Comparison of ENCODE assay signal across 8 cellular contexts in genomic region chr12:104478396-104479140, GRCh38. TPM values are rescaled to one million over a fixed set of nuclear protein-coding genes. Genes with fewer than 3 reads are reported as not detected.
DNase-seq lines count a peak whose midpoint lies in the region; ATAC-seq and TF ChIP-seq lines count a peak whose summit lies in the region.

No MANE protein-coding gene starts in this region.

- H3K4me1 ChIP-seq in rectal smooth muscle tissue (ENCODE audit: control insufficient read depth, insufficient read depth, low read length): no peaks in the 10 kb centered on the region

- H3K27me3 Mint-ChIP-seq in activated naive CD4-positive, alpha-beta T cell treated with anti-CD3 and anti-CD28 coated beads, Interleukin-2, amount 50 U/mL, for 24 hours: no peaks in the 10 kb centered on the region

- H3K4me3 Mint-ChIP-seq in activated naive CD4-positive, alpha-beta T cell treated with anti-CD3 and anti-CD28 coated beads, Interleukin-2, amount 50 U/mL, for 24 hours: peak overlapping the region; percentile 88

- peak overlapping the region; percentile 32 for H3K4me3 ChIP-seq in rectal smooth muscle tissue (ENCODE audit: low read length)

- peak; percentile 90 for ATAC-seq in GM21529 (IDR thresholded peaks at IDR 0.05; ENCODE audit: unreplicated experiment)

- H3K36me3 ChIP-seq in rectal smooth muscle tissue (ENCODE audit: control insufficient read depth, insufficient read depth, low read length): no peaks in the 10 kb centered on the region

- peak; percentile 53 for DNase-seq in KG1 (lab: John Stamatoyannopoulos, UW)
- DNase-seq in SHP77 (lab: John Stamatoyannopoulos, UW): no peak
- no peak for DNase-seq in NCI-H1694 (lab: John Stamatoyannopoulos, UW)
- DNase-seq in SK-N-DZ (ENCODE audit: low spot score): no peak

- peaks cover 90% of the 10 kb centered on the region for H3K4me1 Mint-ChIP-seq in activated naive CD4-positive, alpha-beta T cell treated with anti-CD3 and anti-CD28 coated beads, Interleukin-2, amount 50 U/mL, for 24 hours

- no peaks in the 10 kb centered on the region for H3K9me3 Mint-ChIP-seq in activated naive CD4-positive, alpha-beta T cell treated with anti-CD3 and anti-CD28 coated beads, Interleukin-2, amount 50 U/mL, for 24 hours

- H3K27me3 ChIP-seq in rectal smooth muscle tissue (ENCODE audit: control insufficient read depth, insufficient read depth, low read length): no peaks in the 10 kb centered on the region

- H3K27ac Mint-ChIP-seq in activated naive CD4-positive, alpha-beta T cell treated with anti-CD3 and anti-CD28 coated beads, Interleukin-2, amount 50 U/mL, for 24 hours: peak overlapping the region; percentile 98

- H3K36me3 Mint-ChIP-seq in activated naive CD4-positive, alpha-beta T cell treated with anti-CD3 and anti-CD28 coated beads, Interleukin-2, amount 50 U/mL, for 24 hours: peaks cover 8% of the 10 kb centered on the region

- peak; percentile 27 for TF ChIP-seq POLR2A in GM15510 (IDR thresholded peaks at IDR 0.05; ENCODE audit: borderline replicate concordance, extremely low read depth, insufficient read length)

- H3K9ac ChIP-seq in rectal smooth muscle tissue (ENCODE audit: low read length): no peak overlapping the region

- H3K27ac ChIP-seq in rectal smooth muscle tissue (ENCODE audit: low read depth, low read length): peak overlapping the region; percentile 14

RNA-seq across cellular contexts. Expression of gene CHST11, which starts 21.8 kb away (rescaled TPM):
- polyA plus RNA-seq in SK-N-DZ (2014; cell fraction: cytosol; rRNA removed): 6.9 and 7.2 TPM in 2 replicates
- polyA plus RNA-seq in SK-N-DZ (2014; cell fraction: nucleus; rRNA removed): 2.9 and 7.1 TPM in 2 replicates
